ENCODE assay signal across 27 cellular contexts in the genomic region with DNA sequence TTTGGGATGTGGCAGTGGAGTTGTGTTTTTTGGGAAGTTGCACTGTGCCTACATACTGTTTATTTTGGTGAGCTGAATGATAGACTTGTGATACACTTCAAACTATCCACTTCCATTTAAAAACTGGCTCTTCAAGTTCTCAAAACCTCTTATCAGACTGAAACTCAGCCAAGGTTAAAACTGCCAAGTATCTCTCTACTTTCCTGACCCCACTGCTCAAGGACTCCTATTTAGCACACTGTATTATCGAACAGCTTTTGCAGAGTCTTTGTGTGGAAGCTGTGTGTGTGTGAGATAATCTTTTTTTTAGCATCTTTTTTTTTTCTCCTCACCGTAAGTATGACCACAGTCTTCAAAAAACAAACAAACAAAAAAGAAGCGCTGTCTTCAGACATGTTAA.
"Had no signal": no experiment of that assay in that cellular context is flagged by ENCODE, and none has a peak within 500 bp of the region (broad histone marks: within the 10 kb centered on the region; RNA-seq: fewer than 3 reads in every experiment).

No MANE protein-coding gene starts in this region.

- H3K27me3 Mint-ChIP-seq: activated B cell treated with CpG ODN at 0.5 μM for 24 hours; activated CD8-positive, alpha-beta memory T cell treated with anti-CD3 and anti-CD28 coated beads, Interleukin-2, amount 10 ng/mL, durations not matched to agents 7 days and 5 days; activated CD8-positive, alpha-beta T cell treated with anti-CD3 and anti-CD28 coated beads for 36 hours; naive thymus-derived CD4-positive, alpha-beta T cell; stimulated activated naive B cell treated with anti-CD40 and anti-IgM and Interleukin-4, amounts not matched to agents 10 μg/mL and 1 μg/mL and 100 μg/mL, for 72 hours; T-cell had no signal

- H3K4me1 Mint-ChIP-seq: T-cell had no signal

- H3K9me3 Mint-ChIP-seq: activated B cell treated with CpG ODN at 0.5 μM for 24 hours; activated CD8-positive, alpha-beta T cell treated with anti-CD3 and anti-CD28 coated beads for 36 hours; activated naive CD4-positive, alpha-beta T cell treated with anti-CD3 and anti-CD28 coated beads, Interleukin-2, amount 50 U/mL, for 72 hours; activated T-helper 2 cell treated with anti-CD3 and anti-CD28 coated beads, Interferon-gamma antibody, Interleukin-2, Interleukin-4, amounts not matched to agents 10 μg/mL and 5 μg/mL and 100 μg/mL, durations not matched to agents 14 hours and 24 hours and 36 hours; naive thymus-derived CD4-positive, alpha-beta T cell; T-cell had no signal

- H3K4me3 Mint-ChIP-seq: activated B cell treated with CpG ODN at 0.5 μM for 24 hours; activated CD8-positive, alpha-beta memory T cell treated with anti-CD3 and anti-CD28 coated beads, Interleukin-2, amount 10 ng/mL, durations not matched to agents 7 days and 5 days; activated CD8-positive, alpha-beta T cell treated with anti-CD3 and anti-CD28 coated beads for 36 hours; naive thymus-derived CD4-positive, alpha-beta T cell; stimulated activated naive B cell treated with anti-CD40 and anti-IgM and Interleukin-4, amounts not matched to agents 10 μg/mL and 1 μg/mL and 100 μg/mL, for 72 hours; T-cell had no signal

- ATAC-seq: activated CD8-positive, alpha-beta memory T cell treated with anti-CD3 and anti-CD28 coated beads, Interleukin-2, amount 10 ng/mL, durations not matched to agents 7 days and 5 days; activated CD8-positive, alpha-beta T cell treated with anti-CD3 and anti-CD28 coated beads for 36 hours; activated naive CD4-positive, alpha-beta T cell treated with anti-CD3 and anti-CD28 coated beads, Interleukin-2, amount 50 U/mL, for 72 hours; naive thymus-derived CD4-positive, alpha-beta T cell; stimulated activated naive B cell treated with anti-CD40 and anti-IgM and Interleukin-4, amounts not matched to agents 10 μg/mL and 1 μg/mL and 100 μg/mL, for 72 hours; T-cell had no signal

- H3K27ac Mint-ChIP-seq: activated B cell treated with CpG ODN at 0.5 μM for 24 hours; activated CD8-positive, alpha-beta memory T cell treated with anti-CD3 and anti-CD28 coated beads, Interleukin-2, amount 10 ng/mL, durations not matched to agents 7 days and 5 days; activated CD8-positive, alpha-beta T cell treated with anti-CD3 and anti-CD28 coated beads for 36 hours; activated naive CD4-positive, alpha-beta T cell treated with anti-CD3 and anti-CD28 coated beads, Interleukin-2, amount 50 U/mL, for 72 hours; activated T-helper 2 cell treated with anti-CD3 and anti-CD28 coated beads, Interferon-gamma antibody, Interleukin-2, Interleukin-4, amounts not matched to agents 10 μg/mL and 5 μg/mL and 100 μg/mL, durations not matched to agents 14 hours and 24 hours and 36 hours; naive thymus-derived CD4-positive, alpha-beta T cell; stimulated activated naive B cell treated with anti-CD40 and anti-IgM and Interleukin-4, amounts not matched to agents 10 μg/mL and 1 μg/mL and 100 μg/mL, for 72 hours; T-cell had no signal

- FAIRE-seq: bronchial epithelial cell, endometrium, islet of Langerhans, pancreas, small intestine, TTC549 had no signal

- DNase-seq: activated B cell treated with CpG ODN at 0.5 μM for 24 hours; activated CD4-positive, alpha-beta T cell treated with anti-CD3 and anti-CD28 coated beads, Interleukin-2, amount 50 U/mL, for 1 hour; activated CD8-positive, alpha-beta memory T cell treated with anti-CD3 and anti-CD28 coated beads, Interleukin-2, amount 10 ng/mL, durations not matched to agents 7 days and 5 days; activated CD8-positive, alpha-beta T cell treated with anti-CD3 and anti-CD28 coated beads for 36 hours; activated T-cell treated with anti-CD3 and anti-CD28 coated beads, Interleukin-2, amount 50 U/mL, for 48 hours; anterior cingulate cortex; cerebellar nuclear complex; colonic mucosa; effector CD8-positive, alpha-beta T cell; esophagus squamous epithelium; foreskin melanocyte; midbrain; naive thymus-derived CD4-positive, alpha-beta T cell; nucleus accumbens; pancreas; retina; sigmoid colon; small intestine; stimulated activated CD4-positive, alpha-beta T cell treated with anti-CD3 and anti-CD28 coated beads, Interleukin-4, amount 100 ng/mL, for 24 hours; stimulated activated naive B cell treated with anti-CD40 and anti-IgM and Interleukin-4, amounts not matched to agents 10 μg/mL and 1 μg/mL and 100 μg/mL, for 72 hours; T-cell had no signal
